2 cellular contexts compared by ENCODE assay signal in the genomic region with DNA sequence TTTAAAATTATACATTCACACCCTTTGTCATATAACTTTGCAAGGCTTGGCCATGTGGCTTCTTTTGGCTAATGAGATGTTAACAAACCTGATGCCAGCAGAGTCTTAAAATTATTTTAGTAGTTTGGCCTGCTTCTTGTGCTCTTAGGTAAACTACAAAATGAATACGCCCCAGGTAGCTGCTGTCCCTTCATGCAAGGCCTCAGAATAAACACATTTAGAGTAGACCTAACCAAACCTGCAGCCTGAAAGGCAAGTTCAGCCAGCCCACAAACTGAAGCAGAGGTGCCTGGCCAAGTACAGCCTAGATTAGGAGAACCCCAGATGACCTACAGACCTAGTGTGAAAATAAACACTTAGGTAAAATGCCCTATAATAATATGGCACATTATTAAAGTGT.
TF ChIP-seq lines count a peak whose summit lies in the region.

No MANE protein-coding gene starts in this region.

TF ChIP-seq in K562, 482 proteins besides CTCF, POLR2A, EP300 and RAD21 (continued from another document):
- TF ChIP-seq, protein P1, sequence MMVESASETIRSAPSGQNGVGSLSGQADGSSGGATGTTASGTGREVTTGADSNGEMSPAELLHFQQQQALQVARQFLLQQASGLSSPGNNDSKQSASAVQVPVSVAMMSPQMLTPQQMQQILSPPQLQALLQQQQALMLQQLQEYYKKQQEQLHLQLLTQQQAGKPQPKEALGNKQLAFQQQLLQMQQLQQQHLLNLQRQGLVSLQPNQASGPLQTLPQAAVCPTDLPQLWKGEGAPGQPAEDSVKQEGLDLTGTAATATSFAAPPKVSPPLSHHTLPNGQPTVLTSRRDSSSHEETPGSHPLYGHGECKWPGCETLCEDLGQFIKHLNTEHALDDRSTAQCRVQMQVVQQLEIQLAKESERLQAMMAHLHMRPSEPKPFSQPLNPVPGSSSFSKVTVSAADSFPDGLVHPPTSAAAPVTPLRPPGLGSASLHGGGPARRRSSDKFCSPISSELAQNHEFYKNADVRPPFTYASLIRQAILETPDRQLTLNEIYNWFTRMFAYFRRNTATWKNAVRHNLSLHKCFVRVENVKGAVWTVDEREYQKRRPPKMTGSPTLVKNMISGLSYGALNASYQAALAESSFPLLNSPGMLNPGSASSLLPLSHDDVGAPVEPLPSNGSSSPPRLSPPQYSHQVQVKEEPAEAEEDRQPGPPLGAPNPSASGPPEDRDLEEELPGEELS (CRISPR knock-in tag; IDR thresholded peaks at IDR 0.05; ENCODE audit: borderline replicate concordance), result no peak
- TF ChIP-seq, protein P2, sequence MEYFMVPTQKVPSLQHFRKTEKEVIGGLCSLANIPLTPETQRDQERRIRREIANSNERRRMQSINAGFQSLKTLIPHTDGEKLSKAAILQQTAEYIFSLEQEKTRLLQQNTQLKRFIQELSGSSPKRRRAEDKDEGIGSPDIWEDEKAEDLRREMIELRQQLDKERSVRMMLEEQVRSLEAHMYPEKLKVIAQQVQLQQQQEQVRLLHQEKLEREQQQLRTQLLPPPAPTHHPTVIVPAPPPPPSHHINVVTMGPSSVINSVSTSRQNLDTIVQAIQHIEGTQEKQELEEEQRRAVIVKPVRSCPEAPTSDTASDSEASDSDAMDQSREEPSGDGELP (CRISPR knock-in tag; IDR thresholded peaks at IDR 0.05; ENCODE audit: borderline replicate concordance), result no peak
- no peak for TF ChIP-seq TAF1 (IDR thresholded peaks at IDR 0.05; ENCODE audit: control insufficient read depth, extremely low read depth, insufficient read depth, low read length, severe bottlenecking)
TF ChIP-seq in K562: peak in this region for 0.

TF ChIP-seq in SK-N-SH, 30 proteins besides CTCF, POLR2A, EP300 and RAD21 (continued from another document):
- TF ChIP-seq RCOR1 (IDR thresholded peaks at IDR 0.05; ENCODE audit: low read length) (no peak), TEAD4 (IDR thresholded peaks at IDR 0.05; ENCODE audit: borderline replicate concordance, insufficient read depth) (no peak), YY1 (IDR thresholded peaks at IDR 0.05; ENCODE audit: low read depth) (no peak), GABPA (IDR thresholded peaks at IDR 0.05; ENCODE audit: low read depth) (no peak), FOXM1 (IDR thresholded peaks at IDR 0.05; ENCODE audit: low read depth) (no peak), TAF1 (IDR thresholded peaks at IDR 0.05; ENCODE audit: borderline replicate concordance, low read depth, low read length) (no peak), NFIC (IDR thresholded peaks at IDR 0.05; ENCODE audit: borderline replicate concordance) (no peak), CHD2 (IDR thresholded peaks at IDR 0.05; ENCODE audit: low read length, partially characterized antibody) (no peak)
- TF ChIP-seq, protein P3, sequence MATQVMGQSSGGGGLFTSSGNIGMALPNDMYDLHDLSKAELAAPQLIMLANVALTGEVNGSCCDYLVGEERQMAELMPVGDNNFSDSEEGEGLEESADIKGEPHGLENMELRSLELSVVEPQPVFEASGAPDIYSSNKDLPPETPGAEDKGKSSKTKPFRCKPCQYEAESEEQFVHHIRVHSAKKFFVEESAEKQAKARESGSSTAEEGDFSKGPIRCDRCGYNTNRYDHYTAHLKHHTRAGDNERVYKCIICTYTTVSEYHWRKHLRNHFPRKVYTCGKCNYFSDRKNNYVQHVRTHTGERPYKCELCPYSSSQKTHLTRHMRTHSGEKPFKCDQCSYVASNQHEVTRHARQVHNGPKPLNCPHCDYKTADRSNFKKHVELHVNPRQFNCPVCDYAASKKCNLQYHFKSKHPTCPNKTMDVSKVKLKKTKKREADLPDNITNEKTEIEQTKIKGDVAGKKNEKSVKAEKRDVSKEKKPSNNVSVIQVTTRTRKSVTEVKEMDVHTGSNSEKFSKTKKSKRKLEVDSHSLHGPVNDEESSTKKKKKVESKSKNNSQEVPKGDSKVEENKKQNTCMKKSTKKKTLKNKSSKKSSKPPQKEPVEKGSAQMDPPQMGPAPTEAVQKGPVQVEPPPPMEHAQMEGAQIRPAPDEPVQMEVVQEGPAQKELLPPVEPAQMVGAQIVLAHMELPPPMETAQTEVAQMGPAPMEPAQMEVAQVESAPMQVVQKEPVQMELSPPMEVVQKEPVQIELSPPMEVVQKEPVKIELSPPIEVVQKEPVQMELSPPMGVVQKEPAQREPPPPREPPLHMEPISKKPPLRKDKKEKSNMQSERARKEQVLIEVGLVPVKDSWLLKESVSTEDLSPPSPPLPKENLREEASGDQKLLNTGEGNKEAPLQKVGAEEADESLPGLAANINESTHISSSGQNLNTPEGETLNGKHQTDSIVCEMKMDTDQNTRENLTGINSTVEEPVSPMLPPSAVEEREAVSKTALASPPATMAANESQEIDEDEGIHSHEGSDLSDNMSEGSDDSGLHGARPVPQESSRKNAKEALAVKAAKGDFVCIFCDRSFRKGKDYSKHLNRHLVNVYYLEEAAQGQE (IDR thresholded peaks at IDR 0.05; ENCODE audit: low read depth, low read length), result no peak
- TF ChIP-seq, protein P4, sequence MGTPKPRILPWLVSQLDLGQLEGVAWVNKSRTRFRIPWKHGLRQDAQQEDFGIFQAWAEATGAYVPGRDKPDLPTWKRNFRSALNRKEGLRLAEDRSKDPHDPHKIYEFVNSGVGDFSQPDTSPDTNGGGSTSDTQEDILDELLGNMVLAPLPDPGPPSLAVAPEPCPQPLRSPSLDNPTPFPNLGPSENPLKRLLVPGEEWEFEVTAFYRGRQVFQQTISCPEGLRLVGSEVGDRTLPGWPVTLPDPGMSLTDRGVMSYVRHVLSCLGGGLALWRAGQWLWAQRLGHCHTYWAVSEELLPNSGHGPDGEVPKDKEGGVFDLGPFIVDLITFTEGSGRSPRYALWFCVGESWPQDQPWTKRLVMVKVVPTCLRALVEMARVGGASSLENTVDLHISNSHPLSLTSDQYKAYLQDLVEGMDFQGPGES (IDR thresholded peaks at IDR 0.05; ENCODE audit: low read depth, low read length), result no peak
- TF ChIP-seq, protein P5, sequence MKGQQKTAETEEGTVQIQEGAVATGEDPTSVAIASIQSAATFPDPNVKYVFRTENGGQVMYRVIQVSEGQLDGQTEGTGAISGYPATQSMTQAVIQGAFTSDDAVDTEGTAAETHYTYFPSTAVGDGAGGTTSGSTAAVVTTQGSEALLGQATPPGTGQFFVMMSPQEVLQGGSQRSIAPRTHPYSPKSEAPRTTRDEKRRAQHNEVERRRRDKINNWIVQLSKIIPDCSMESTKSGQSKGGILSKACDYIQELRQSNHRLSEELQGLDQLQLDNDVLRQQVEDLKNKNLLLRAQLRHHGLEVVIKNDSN (IDR thresholded peaks at IDR 0.05; ENCODE audit: borderline replicate concordance, low read depth), result no peak
- TF ChIP-seq, protein P6, sequence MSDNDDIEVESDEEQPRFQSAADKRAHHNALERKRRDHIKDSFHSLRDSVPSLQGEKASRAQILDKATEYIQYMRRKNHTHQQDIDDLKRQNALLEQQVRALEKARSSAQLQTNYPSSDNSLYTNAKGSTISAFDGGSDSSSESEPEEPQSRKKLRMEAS (IDR thresholded peaks at IDR 0.05; ENCODE audit: low read depth), result no peak
